In genomic region chr10:86798636-86799035, GRCh38 we compare ENCODE assay signal across 8 cellular contexts. TPM values are rescaled to one million over a fixed set of nuclear protein-coding genes. Genes with fewer than 3 reads are reported as not detected.
DNase-seq lines count a peak whose midpoint lies in the region; ATAC-seq lines count a peak whose summit lies in the region.

No MANE protein-coding gene starts in this region.

- no peaks in the 10 kb centered on the region for H3K36me3 ChIP-seq in muscle layer of duodenum (ENCODE audit: control insufficient read depth in 1 of 2, insufficient read depth in 2 of 2, low read length in 2 of 2)

- H3K4me1 ChIP-seq in muscle layer of duodenum (ENCODE audit: control insufficient read depth in 1 of 2, insufficient read depth in 2 of 2, low read length in 2 of 2) = peaks cover 0 to 16% of the 10 kb centered on the region in 2 donors

- DNase-seq in RPMI8226 (peak; percentile 6), NCI-H524 treated with DMSO at 0.1 percent for 48 hours (lab: John Stamatoyannopoulos, UW) (no peak), T1000 (lab: John Stamatoyannopoulos, UW) (no peak), immature natural killer cell (no peak)
- DNase-seq in effector CD4-positive, alpha-beta T cell = no peak

- peak overlapping the region; percentile 43 for H3K27ac ChIP-seq in muscle layer of duodenum (ENCODE audit: low read length)

- H3K27me3 ChIP-seq in muscle layer of duodenum (ENCODE audit: low read depth, low read length) = no peaks in the 10 kb centered on the region

- peaks cover 7 to 10% of the 10 kb centered on the region in 2 donors for H3K4me1 Mint-ChIP-seq in immature natural killer cell

- peaks cover 0 to 4% (median 0%) of the 10 kb centered on the region in 3 donors for H3K27me3 Mint-ChIP-seq in immature natural killer cell (ENCODE audit: low read depth in 3 of 3)

- H3K36me3 Mint-ChIP-seq in immature natural killer cell = peaks cover 0 to 4% (median 0%) of the 10 kb centered on the region in 3 donors

- peak; percentile 83 for ATAC-seq in GM18511 (IDR thresholded peaks at IDR 0.05; ENCODE audit: unreplicated experiment)
- ATAC-seq in HG02588 (IDR thresholded peaks at IDR 0.05; ENCODE audit: unreplicated experiment) = peak; percentile 58

- H3K4me3 Mint-ChIP-seq in immature natural killer cell = no peak overlapping the region

- no peak overlapping the region for H3K4me3 ChIP-seq in muscle layer of duodenum (ENCODE audit: low read depth in 1 of 2, low read length in 2 of 2)

- H3K9me3 Mint-ChIP-seq in immature natural killer cell = no peaks in the 10 kb centered on the region

- peak overlapping the region in 1 of 6 donors; percentile 65 for H3K27ac Mint-ChIP-seq in immature natural killer cell

- H3K9me3 ChIP-seq in muscle layer of duodenum (ENCODE audit: control insufficient read depth in 1 of 2, low read length in 2 of 2) = no peaks in the 10 kb centered on the region

RNA-seq across cellular contexts. Expression of gene BMPR1A, which starts 42.2 kb away (rescaled TPM):
- polyA plus RNA-seq in immature natural killer cell = 1 to 10 TPM in 2 of 3 donors, under 1 TPM in 1; 0.99 to 3.3 (median 2.2) TPM
